Comparison of ENCODE assay signal across 17 cellular contexts in the genomic region with DNA sequence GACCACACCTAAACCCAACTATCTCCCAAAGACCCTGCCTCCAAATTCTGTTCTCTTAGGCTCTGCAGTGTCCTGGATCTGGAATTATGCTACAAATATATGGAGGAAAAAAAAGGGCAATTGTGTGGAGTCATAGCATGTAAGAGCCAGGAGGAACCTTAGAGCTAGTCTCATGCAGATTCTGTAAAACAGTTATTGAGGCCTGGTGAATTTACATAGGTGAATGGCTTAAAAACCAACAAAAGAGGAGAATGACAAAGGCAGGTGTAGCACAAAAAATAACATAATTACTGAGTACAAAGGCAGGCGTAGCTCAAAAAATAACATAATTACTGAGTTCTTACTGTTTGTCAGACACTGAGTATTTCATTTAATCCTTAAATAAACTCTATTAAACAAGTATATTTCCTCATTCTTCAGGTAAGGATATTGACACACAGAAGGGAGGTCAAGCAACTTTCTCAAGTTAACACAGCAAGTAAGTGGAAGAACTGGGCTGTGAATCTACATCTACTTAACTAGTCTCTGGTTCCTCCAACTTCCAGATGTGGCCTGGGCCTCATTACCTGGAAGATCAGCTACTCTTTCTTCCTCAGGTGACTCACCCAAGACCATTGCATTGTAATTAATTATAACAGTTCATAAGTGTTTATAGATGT.
"Had no signal": no experiment of that assay in that cellular context is flagged by ENCODE, and none has a peak within 500 bp of the region (broad histone marks: within the 10 kb centered on the region; RNA-seq: fewer than 3 reads in every experiment).

No MANE protein-coding gene starts in this region.

- H3K27ac Mint-ChIP-seq: activated naive CD4-positive, alpha-beta T cell treated with anti-CD3 and anti-CD28 coated beads, Interleukin-2, amount 50 U/mL, for 24 hours; mesothelial cell of epicardium; nephron progenitor cell; stimulated activated effector memory CD8-positive, alpha-beta T cell treated with anti-CD3 and anti-CD28 coated beads, Interleukin-12 subunit alpha, Interleukin-12 subunit beta, amount 100 ng/mL, for 72 hours had no signal

- H3K4me1 ChIP-seq: breast epithelium, lower lobe of right lung, testis, upper lobe of left lung had no signal

- ATAC-seq: lower lobe of right lung; sciatic nerve; stimulated activated effector memory CD8-positive, alpha-beta T cell treated with anti-CD3 and anti-CD28 coated beads, Interleukin-12 subunit alpha, Interleukin-12 subunit beta, amount 100 ng/mL, for 72 hours had no signal

- H3K27ac ChIP-seq: breast epithelium, coronary artery, lower lobe of right lung, testis, upper lobe of left lung, VCaP had no signal

- H3K4me3 ChIP-seq: breast epithelium, coronary artery, lower lobe of right lung, smooth muscle cell, testis, upper lobe of left lung had no signal

- H3K27me3 ChIP-seq: breast epithelium, testis, upper lobe of left lung had no signal

- H3K9me3 Mint-ChIP-seq: mesothelial cell of epicardium, nephron progenitor cell had no signal

- H3K4me2 ChIP-seq: smooth muscle cell had no signal

- H3K36me3 ChIP-seq: breast epithelium, lower lobe of right lung, upper lobe of left lung had no signal

- H3K4me3 Mint-ChIP-seq: activated naive CD4-positive, alpha-beta T cell treated with anti-CD3 and anti-CD28 coated beads, Interleukin-2, amount 50 U/mL, for 24 hours; mesothelial cell of epicardium; nephron progenitor cell; stimulated activated effector memory CD8-positive, alpha-beta T cell treated with anti-CD3 and anti-CD28 coated beads, Interleukin-12 subunit alpha, Interleukin-12 subunit beta, amount 100 ng/mL, for 72 hours had no signal

- H3K4me1 Mint-ChIP-seq: activated naive CD4-positive, alpha-beta T cell treated with anti-CD3 and anti-CD28 coated beads, Interleukin-2, amount 50 U/mL, for 24 hours; nephron progenitor cell; stimulated activated effector memory CD8-positive, alpha-beta T cell treated with anti-CD3 and anti-CD28 coated beads, Interleukin-12 subunit alpha, Interleukin-12 subunit beta, amount 100 ng/mL, for 72 hours had no signal

- H3K27me3 Mint-ChIP-seq: activated naive CD4-positive, alpha-beta T cell treated with anti-CD3 and anti-CD28 coated beads, Interleukin-2, amount 50 U/mL, for 24 hours had no signal

- DNase-seq: activated CD4-positive, alpha-beta T cell treated with anti-CD3 and anti-CD28 coated beads, Interleukin-2, amount 50 U/mL, for 48 hours; activated gamma-delta T cell; lower lobe of right lung; nephron progenitor cell; nucleus accumbens; stimulated activated CD4-positive, alpha-beta T cell treated with anti-CD3 and anti-CD28 coated beads, Interleukin-4, amount 100 ng/mL, for 24 hours; T-helper 2 cell; testis; upper lobe of left lung had no signal

- H3K36me3 Mint-ChIP-seq: activated naive CD4-positive, alpha-beta T cell treated with anti-CD3 and anti-CD28 coated beads, Interleukin-2, amount 50 U/mL, for 24 hours; mesothelial cell of epicardium; stimulated activated effector memory CD8-positive, alpha-beta T cell treated with anti-CD3 and anti-CD28 coated beads, Interleukin-12 subunit alpha, Interleukin-12 subunit beta, amount 100 ng/mL, for 72 hours had no signal
